17 cellular contexts compared by ENCODE assay signal in genomic region chrX:131331152-131331551, GRCh38. TPM values are rescaled to one million over a fixed set of nuclear protein-coding genes. Genes with fewer than 3 reads are reported as not detected.
DNase-seq lines count a peak whose midpoint lies in the region; ATAC-seq, FAIRE-seq and TF ChIP-seq lines count a peak whose summit lies in the region.
"Had no signal": no experiment of that assay in that cellular context is flagged by ENCODE, and none has a peak within 500 bp of the region (broad histone marks: within the 10 kb centered on the region; RNA-seq: fewer than 3 reads in every experiment).

No MANE protein-coding gene starts in this region.

- H3K23ac ChIP-seq in H1 (ENCODE audit: insufficient read length): no peak overlapping the region

- H3K79me2 ChIP-seq in SK-N-SH (ENCODE audit: insufficient read depth): no peaks in the 10 kb centered on the region
- no peaks in the 10 kb centered on the region for H3K79me2 ChIP-seq in H1 (ENCODE audit: control insufficient read depth in 1 of 2, insufficient read depth in 2 of 2, low read length in 2 of 2)

- H2BK5ac ChIP-seq in H1 (ENCODE audit: low read depth, low read length): no peak overlapping the region

- POLR2A ChIA-PET in SK-N-SH (lab: Yijun Ruan, JAX) (no interaction called here), H1 (lab: Charles Lee; ENCODE audit: partially characterized antibody) (no interaction called here)

- H3K4me1 ChIP-seq in SK-N-SH (ENCODE audit: control insufficient read depth in 1 of 2, insufficient read depth in 2 of 2, low read depth in 1 of 2, low read length in 1 of 2) (no peaks in the 10 kb centered on the region), H1 (replicated peaks in 1 of 4; ENCODE audit: control insufficient read depth in 3 of 4, insufficient read depth in 4 of 4, low read length in 3 of 4) (no peaks in the 10 kb centered on the region)
- H3K4me1 ChIP-seq: A549 had no signal

- H3K14ac ChIP-seq in H1 (ENCODE audit: insufficient read length): no peak overlapping the region

- no peak overlapping the region for H2BK120ac ChIP-seq in H1 (replicated peaks; ENCODE audit: low read depth, low read length)

- no peaks in the 10 kb centered on the region for H3F3A ChIP-seq in SK-N-SH (replicated peaks; ENCODE audit: insufficient read depth)

- no peak overlapping the region for H3K4ac ChIP-seq in H1 (replicated peaks; ENCODE audit: insufficient read length, low read depth, low read length)

- intact Hi-C loops in head of caudate nucleus (cut with DNase I): no loop called here
- intact Hi-C loops in natural killer cell (cut with micrococcal nuclease): no loop called here

- H4K91ac ChIP-seq in H1 (replicated peaks; ENCODE audit: insufficient read length, low read length): no peak overlapping the region

- TF ChIP-seq EP300 in SK-N-SH (IDR thresholded peaks at IDR 0.05; ENCODE audit: borderline replicate concordance in 1 of 2, low read depth in 1 of 2, low read length in 1 of 2) (no peak), H1 (IDR thresholded peaks at IDR 0.05; ENCODE audit: borderline replicate concordance in 1 of 2, low read depth in 2 of 2, low read length in 2 of 2) (no peak)

- no peak overlapping the region for H2AFZ ChIP-seq in SK-N-SH (ENCODE audit: low read depth)
- no peak overlapping the region for H2AFZ ChIP-seq in H1 (ENCODE audit: low read length)

- peaks cover 0 to 3% of the 10 kb centered on the region in 2 donors for H3K9me3 Mint-ChIP-seq in natural killer cell

- H4K20me1 ChIP-seq in SK-N-SH (ENCODE audit: insufficient read depth) (no peaks in the 10 kb centered on the region), H1 (replicated peaks in 1 of 2; ENCODE audit: control insufficient read depth in 1 of 2, insufficient read depth in 2 of 2, low read length in 2 of 2) (no peaks in the 10 kb centered on the region)

- H3K18ac ChIP-seq in H1 (ENCODE audit: extremely low read depth, low read length): no peak overlapping the region

- no peak overlapping the region for H3K27ac Mint-ChIP-seq in natural killer cell
- H3K27ac Mint-ChIP-seq: T-helper 17 cell had no signal

- H2AK5ac ChIP-seq in H1 (ENCODE audit: low read depth, low read length): no peak overlapping the region

- CTCF ChIA-PET in SK-N-SH (lab: Yijun Ruan, JAX): interaction anchor here (1.4 kb wide), 1 partner anchor 346 kb away, joined by 3 read pairs; no protein-coding TSS in a partner anchor
- CTCF ChIA-PET in H1 (lab: Charles Lee; ENCODE audit: partially characterized antibody): interaction anchor here (0.6 to 1.6 kb wide), 16 partner anchors 14 to 346 kb away, joined by 3 to 10 read pairs (median 3); partner anchors contain the start of genes ARHGAP36 and OR13H1

- H3K27me3 Mint-ChIP-seq in natural killer cell (ENCODE audit: low read depth in 2 of 2): peaks cover 0 to 8% of the 10 kb centered on the region in 2 donors
- H3K27me3 Mint-ChIP-seq: T-helper 17 cell had no signal

- H3K4me3 ChIP-seq in SK-N-SH (ENCODE audit: low read depth in 2 of 2, low read length in 1 of 2) (no peak overlapping the region), H1 (ENCODE audit: extremely low read depth in 1 of 4, insufficient read depth in 2 of 4, low read depth in 3 of 4, low read length in 4 of 4) (no peak overlapping the region)
- H3K4me3 ChIP-seq: A549 had no signal

- no peak for FAIRE-seq in H1 (lab: Jason Lieb, UNC)
- FAIRE-seq: A549 had no signal

- no peaks in the 10 kb centered on the region for H3K9me3 ChIP-seq in SK-N-SH
- H3K9me3 ChIP-seq in H1 (ENCODE audit: insufficient read depth in 2 of 2, low read depth in 1 of 2, low read length in 1 of 2): no peaks in the 10 kb centered on the region
- H3K9me3 ChIP-seq: A549 had no signal

- H3K36me3 ChIP-seq in SK-N-SH (replicated peaks in 1 of 2; ENCODE audit: control insufficient read depth in 1 of 2, insufficient read depth in 2 of 2, low read length in 1 of 2) (no peaks in the 10 kb centered on the region), H1 (ENCODE audit: control insufficient read depth in 2 of 4, insufficient read depth in 4 of 4, low read length in 3 of 4) (no peaks in the 10 kb centered on the region)

- DNase-seq in SK-N-SH (no peak), NCI-H82 treated with DMSO at 0.1 percent for 48 hours (lab: John Stamatoyannopoulos, UW; ENCODE audit: unreplicated experiment) (peak; percentile 76), H1 (ENCODE audit: low read depth in 1 of 2, low spot score in 2 of 2) (no peak), head of caudate nucleus (no peak), SW 1271 (lab: John Stamatoyannopoulos, UW) (no peak), natural killer cell (no peak)
- DNase-seq: COR-L47, KBM-7, NCI-H1436 treated with DMSO at 0.1 percent for 48 hours, NCI-H2107, NCI-H446, NCI-H69, Right ventricle myocardium superior, T-helper 17 cell had no signal

- no peaks in the 10 kb centered on the region for H3K23me2 ChIP-seq in H1 (ENCODE audit: low read depth, low read length)

- ATAC-seq in SK-N-SH treated with all-trans-retinoic acid at 6 μM for 48 hours (no peak), HG02798 (IDR thresholded peaks at IDR 0.05; ENCODE audit: poor library complexity, unreplicated experiment) (no peak), natural killer cell (no peak)
- ATAC-seq: A549, T-helper 17 cell had no signal

- H3K4me2 ChIP-seq in SK-N-SH (no peak overlapping the region), H1 (ENCODE audit: insufficient read depth in 1 of 2, low read depth in 2 of 2, low read length in 2 of 2) (no peak overlapping the region)
- H3K4me2 ChIP-seq: A549 had no signal

- no peaks in the 10 kb centered on the region for H3K9me2 ChIP-seq in SK-N-SH

- TF ChIP-seq RAD21 in SK-N-SH (IDR thresholded peaks at IDR 0.05; ENCODE audit: low read length) (no peak), H1 (IDR thresholded peaks at IDR 0.05 in 1 of 2, conservative IDR thresholded peaks at IDR 0.05 in 1 of 2; ENCODE audit: low read depth in 2 of 2, low read length in 2 of 2) (peak; percentile 28 to 55; a peak in 3 of 4 replicates)

- H3K27me3 ChIP-seq in SK-N-SH (ENCODE audit: insufficient read depth) (no peaks in the 10 kb centered on the region), H1 (replicated peaks in 1 of 4; ENCODE audit: control insufficient read depth in 3 of 4, extremely low read depth in 1 of 4, insufficient read depth in 3 of 4, low read length in 3 of 4) (no peaks in the 10 kb centered on the region)

- H4K5ac ChIP-seq in H1 (ENCODE audit: insufficient read length, low read depth, low read length): no peak overlapping the region

- TF ChIP-seq CTCF in SK-N-SH (IDR thresholded peaks at IDR 0.05): peak; percentile 19; the same call in 1 of the 2 replicates
- peak in 2 of 3 experiments; percentile 28 to 29; a peak in 2 of 4 replicates for TF ChIP-seq CTCF in H1 (IDR thresholded peaks at IDR 0.05; ENCODE audit: control extremely low read depth in 1 of 3, insufficient read depth in 1 of 3, low read depth in 1 of 3, low read length in 3 of 3)
- TF ChIP-seq CTCF in natural killer cell (IDR thresholded peaks at IDR 0.05): no peak

- H2BK20ac ChIP-seq in H1 (ENCODE audit: low read length): no peak overlapping the region

- 50% methylated on average over 6 of the region's 6 CpGs for WGBS in SK-N-SH (ENCODE audit: low lambda C conversion rate)
- WGBS in H1 (ENCODE audit: extremely low coverage in 1 of 2, insufficient coverage in 1 of 2, insufficient read length in 1 of 2, insufficient replicate concordance in 2 of 2, low coverage in 1 of 2, low lambda C conversion rate in 2 of 2, missing lambda C conversion rate in 1 of 2), 2 experiments: 90% methylated on average over 6 of the region's 6 CpGs; no CpG with 5 or more reads in 1 of the 2 experiments

- no peak overlapping the region for H2BK12ac ChIP-seq in H1 (ENCODE audit: low read depth, low read length)

- H3K4me1 Mint-ChIP-seq in natural killer cell: no peaks in the 10 kb centered on the region
- H3K4me1 Mint-ChIP-seq: T-helper 17 cell had no signal

- H3K27ac ChIP-seq in SK-N-SH (ENCODE audit: low read depth in 2 of 2, low read length in 1 of 2): no peak overlapping the region
- no peak overlapping the region for H3K27ac ChIP-seq in H1 (ENCODE audit: low read depth, low read length)
- H3K27ac ChIP-seq: A549 had no signal

- H3K9ac ChIP-seq in SK-N-SH: no peak overlapping the region
- no peak overlapping the region for H3K9ac ChIP-seq in H1 (replicated peaks in 1 of 4; ENCODE audit: extremely low read depth in 1 of 4, low read depth in 3 of 4, low read length in 3 of 4)

- H3K79me1 ChIP-seq in H1 (ENCODE audit: low read depth, low read length): no peaks in the 10 kb centered on the region

- TF ChIP-seq POLR2A in H1 (IDR thresholded peaks at IDR 0.05; ENCODE audit: control extremely low read depth in 1 of 2, low read depth in 2 of 2, low read length in 2 of 2): no peak

- no peak overlapping the region for H3K56ac ChIP-seq in H1 (replicated peaks; ENCODE audit: insufficient read length, low read depth, low read length)

- no peaks in the 10 kb centered on the region for H3K36me3 Mint-ChIP-seq in natural killer cell

- H3K4me3 Mint-ChIP-seq in natural killer cell: no peak overlapping the region
- H3K4me3 Mint-ChIP-seq: T-helper 17 cell had no signal

- no peak overlapping the region for H4K8ac ChIP-seq in H1 (ENCODE audit: extremely low read depth, insufficient read depth, low read length)

- H2BK15ac ChIP-seq in H1 (ENCODE audit: low read length): no peak overlapping the region

TF ChIP-seq in SK-N-SH, 30 proteins besides CTCF, POLR2A, EP300 and RAD21 (continues in another document):
- no peak for TF ChIP-seq FOXJ3 (CRISPR knock-in tag; IDR thresholded peaks at IDR 0.05)
- no peak for TF ChIP-seq RCOR1 (IDR thresholded peaks at IDR 0.05; ENCODE audit: low read length)

TF ChIP-seq in SK-N-SH treated with all-trans-retinoic acid at 6 μM for 48 hours, 23 proteins besides CTCF, POLR2A, EP300 and RAD21 (continues in another document):
- TF ChIP-seq ESRRG (CRISPR knock-in tag; IDR thresholded peaks at IDR 0.05): no peak

TF ChIP-seq in H1, 55 proteins besides CTCF, POLR2A, EP300 and RAD21 (continues in another document):
- TF ChIP-seq SIRT6 (IDR thresholded peaks at IDR 0.05; ENCODE audit: low read length) (no peak), NANOG (IDR thresholded peaks at IDR 0.05; ENCODE audit: insufficient read depth, low read depth, low read length, poor library complexity, severe bottlenecking) (no peak), NRF1 (IDR thresholded peaks at IDR 0.05; ENCODE audit: low read depth, low read length) (no peak)

RNA-seq across cellular contexts. Expression of gene IGSF1, which starts 42.0 kb away (rescaled TPM):
- polyA plus RNA-seq in SK-N-SH (2012; rRNA removed) (0.92 and 1.2 TPM in 2 replicates), H1 (2011; rRNA removed) (24.3 and 39.9 TPM in 2 replicates)
- polyA plus RNA-seq in SK-N-SH (2012; cell fraction: cytosol; rRNA removed): 0.54 and 0.69 TPM in 2 replicates
- 3.0 and 3.6 TPM in 2 replicates for polyA plus RNA-seq in SK-N-SH (2012; cell fraction: nucleus; rRNA removed)
- 23.0 and 23.1 TPM in 2 replicates for total RNA-seq in H1 (2021; fragmentation: NEBNext Ultra II Directional; extraction: Animal tissue kit (Norgen Biotek cat#: 25700))
- polyA plus RNA-seq in H1 (2011; cell fraction: cytosol; rRNA removed): 25.4 TPM
- 52.3 TPM for polyA plus RNA-seq in H1 (2011; cell fraction: nucleus; rRNA removed)
- 28.4 to 34.8 TPM (median 31.8 TPM) in 4 replicates for polyA plus RNA-seq in H1 (2012, experiment 1 of 2)
- 25.2 TPM for polyA plus RNA-seq in H1 (2012, experiment 2 of 2)
- 46.4 TPM for polyA plus RNA-seq in H1 (2013, experiment 1 of 2)
- polyA plus RNA-seq in H1 (2013, experiment 2 of 2): 41.6 TPM
- polyA minus RNA-seq in H1 (2011; rRNA and poly(A)+ RNA removed): 31.3 and 52.1 TPM in 2 replicates
- 12.3 TPM for polyA minus RNA-seq in H1 (2011; cell fraction: cytosol; rRNA and poly(A)+ RNA removed)
- 16.7 TPM for polyA minus RNA-seq in H1 (2011; cell fraction: nucleus; rRNA and poly(A)+ RNA removed)
- not detected for total RNA-seq in natural killer cell
- total RNA-seq: T-helper 17 cell had no signal

Comparison
In these comparisons a context has a peak if more than half of its experiments do, and no peak if none do; other contexts are left out.
1. RNA of gene IGSF1, which starts 42.0 kb away (total RNA-seq): 23.0 to 23.1 TPM in H1; not detected in natural killer cell; every median in the first group is over 10 times any median in the second.
2. Of the 17 proteins assayed by ChIP-seq in both H1 and SK-N-SH: peak only in H1: RAD21; only in SK-N-SH: none; in both: CTCF; in neither: 15.